17 cellular contexts compared by ENCODE assay signal in the genomic region with DNA sequence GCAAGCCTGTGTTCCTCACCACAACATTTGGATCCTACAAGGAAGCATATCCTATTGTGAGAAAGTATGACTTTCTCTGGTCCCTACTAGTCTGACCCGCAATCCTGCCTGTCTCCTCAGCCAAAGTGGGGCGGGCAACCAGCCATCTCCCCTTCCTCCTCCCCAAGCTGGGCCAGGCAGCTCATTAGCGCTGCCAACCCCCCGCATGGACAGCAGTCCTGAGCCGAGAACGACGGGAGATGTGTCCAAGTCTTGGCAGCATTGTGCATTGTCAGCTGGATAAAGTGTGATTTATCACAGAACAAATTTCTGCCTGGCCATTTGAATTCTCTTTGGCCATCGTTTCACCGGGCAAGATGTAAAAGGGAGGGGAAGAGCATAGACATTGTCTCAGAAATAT.
DNase-seq lines count a peak whose midpoint lies in the region; ATAC-seq, FAIRE-seq and TF ChIP-seq lines count a peak whose summit lies in the region.
"Had no signal": no experiment of that assay in that cellular context is flagged by ENCODE, and none has a peak within 500 bp of the region (broad histone marks: within the 10 kb centered on the region; RNA-seq: fewer than 3 reads in every experiment).

No MANE protein-coding gene starts in this region.

- H3K27me3 ChIP-seq in Karpas-422 (ENCODE audit: low read length): no peaks in the 10 kb centered on the region
- H3K27me3 ChIP-seq: BE2C had no signal

- no peaks in the 10 kb centered on the region for H3K79me2 ChIP-seq in Karpas-422 (ENCODE audit: low read length)

- no peak overlapping the region for H3K4me2 ChIP-seq in Karpas-422 (ENCODE audit: low read depth, low read length, poor library complexity, severe bottlenecking)

- DNase-seq in NCI-H1092 treated with DMSO at 0.1 percent for 48 hours (lab: John Stamatoyannopoulos, UW) (peak; percentile 5), NCI-H1092 (lab: John Stamatoyannopoulos, UW) (no peak), hypothalamus (lab: John Stamatoyannopoulos, UW) (peak in 26 of 51 donors; percentile 2 to 45 (median 14)), posterior cingulate gyrus (peak in 7 of 10 donors; percentile 16 to 77 (median 38)), NCI-H2196 (lab: John Stamatoyannopoulos, UW; ENCODE audit: unreplicated experiment) (no peak), Karpas-422 (no peak), GM12891 (ENCODE audit: insufficient read length, low spot score) (no peak)
- DNase-seq: BE2C; CD8-positive, alpha-beta T cell; GOT3; NCI-H526 treated with DMSO at 0.1 percent for 48 hours; NK-92 treated with Interleukin-12 subunit alpha and Interleukin-12 subunit beta, amount 100 ng/mL, for 24 hours; SHP77 treated with DMSO at 0.1 percent for 48 hours had no signal

- no peaks in the 10 kb centered on the region for H4K20me1 ChIP-seq in Karpas-422 (ENCODE audit: insufficient read depth, low read depth, low read length)

- no peak for ATAC-seq in HG03095 (IDR thresholded peaks at IDR 0.05; ENCODE audit: unreplicated experiment)
- ATAC-seq: CD8-positive, alpha-beta T cell; GM12878; K562 had no signal

- H2AFZ ChIP-seq in Karpas-422 (ENCODE audit: low read length): no peak overlapping the region

- H3K4me1 ChIP-seq in Karpas-422 (ENCODE audit: low read length): no peaks in the 10 kb centered on the region
- H3K4me1 ChIP-seq: BE2C had no signal

- no peak for TF ChIP-seq POLR2A in GM12891 (IDR thresholded peaks at IDR 0.05; ENCODE audit: low read depth, low read length)

- no peak overlapping the region for H3K4me3 ChIP-seq in Karpas-422 (ENCODE audit: low read length)
- H3K4me3 ChIP-seq: GM12878, K562 had no signal

- no peaks in the 10 kb centered on the region for H3K9me2 ChIP-seq in Karpas-422 (replicated peaks; ENCODE audit: insufficient read depth, low read length)

- no peak overlapping the region for H3K9ac ChIP-seq in Karpas-422 (ENCODE audit: low read length)

- no peak overlapping the region for H3K27ac ChIP-seq in Karpas-422 (ENCODE audit: low read length)
- H3K27ac ChIP-seq: 22Rv1 had no signal

- intact Hi-C loops in posterior cingulate gyrus (cut with DNase I): no loop called here

- FAIRE-seq in GM12891 (lab: Jason Lieb, UNC): no peak
- FAIRE-seq: GM12878, K562 had no signal

- H3K36me3 ChIP-seq in Karpas-422 (ENCODE audit: insufficient read depth, low read length): no peaks in the 10 kb centered on the region
- H3K36me3 ChIP-seq: BE2C had no signal

- H3K9me3 ChIP-seq in Karpas-422 (ENCODE audit: low read length): no peaks in the 10 kb centered on the region
- H3K9me3 ChIP-seq: BE2C had no signal

TF ChIP-seq in GM12891, 5 proteins besides CTCF, POLR2A, EP300 and RAD21:
- TF ChIP-seq SPI1 (IDR thresholded peaks at IDR 0.05; ENCODE audit: low read depth, low read length) (no peak), POLR2AphosphoS5 (IDR thresholded peaks at IDR 0.05; ENCODE audit: low read depth, low read length) (no peak), POU2F2 (IDR thresholded peaks at IDR 0.05; ENCODE audit: low read depth, low read length) (no peak), PAX5 (IDR thresholded peaks at IDR 0.05; ENCODE audit: insufficient read depth, low read length, severe bottlenecking) (no peak), TAF1 (IDR thresholded peaks at IDR 0.05; ENCODE audit: low read depth, low read length) (no peak)

Comparison
In these comparisons a context has a peak if more than half of its experiments do, and no peak if none do; other contexts are left out.
1. DNase-seq: peak in NCI-H1092 treated with DMSO at 0.1 percent for 48 hours (single experiment), hypothalamus (26 of 51) and posterior cingulate gyrus (7 of 10); none in NCI-H1092 (single experiment), NCI-H2196 (single experiment), Karpas-422 (single experiment) and GM12891 (single experiment).